ENCODE assay signal across 1 cellular context in the genomic region with DNA sequence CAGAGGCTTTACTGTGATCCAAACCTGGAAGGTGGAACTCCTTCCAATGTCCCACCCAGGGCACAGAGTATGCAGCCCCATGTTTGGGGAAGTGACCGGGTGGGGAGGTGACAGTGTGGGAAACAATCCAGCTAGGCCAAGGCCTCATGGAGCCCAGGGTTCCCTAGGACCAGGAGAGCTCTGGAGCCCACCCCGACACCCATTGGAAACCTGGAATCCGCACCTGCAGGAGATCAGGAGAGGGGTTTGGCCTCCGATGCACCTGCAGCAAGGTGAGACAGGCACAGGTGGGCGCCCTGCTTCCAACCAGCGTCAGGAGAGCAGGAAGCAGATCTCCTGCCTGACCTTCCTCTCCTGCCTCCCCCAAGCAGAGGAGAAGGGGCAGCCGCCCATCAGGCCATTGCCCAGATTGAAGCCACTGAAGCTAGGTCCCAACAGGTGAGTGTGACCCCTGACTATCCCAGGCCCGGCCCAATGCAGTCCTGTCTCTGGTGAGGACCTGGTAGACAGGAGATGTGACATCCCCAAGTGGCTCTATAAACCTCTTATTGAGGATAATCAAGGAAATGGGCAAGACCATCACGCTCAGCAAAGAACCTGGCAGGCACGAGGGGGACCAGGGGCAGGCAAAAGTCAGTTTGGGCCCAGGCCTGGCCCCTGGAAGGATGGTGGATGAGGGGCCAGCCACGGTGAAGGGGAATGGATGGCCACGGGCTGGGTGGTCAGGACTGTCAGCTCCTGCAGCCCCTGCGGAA. TPM values are rescaled to one million over a fixed set of nuclear protein-coding genes. Genes with fewer than 3 reads are reported as not detected.
"Had no signal": no experiment of that assay in that cellular context is flagged by ENCODE, and none has a peak within 500 bp of the region (broad histone marks: within the 10 kb centered on the region; RNA-seq: fewer than 3 reads in every experiment).

No MANE protein-coding gene starts in this region.

RNA-seq across cellular contexts. Expression of a gene that starts 53.1 kb away (rescaled TPM):
- total RNA-seq: endothelial cell of umbilical vein had no signal
- polyA plus RNA-seq: endothelial cell of umbilical vein had no signal
